In the genomic region with DNA sequence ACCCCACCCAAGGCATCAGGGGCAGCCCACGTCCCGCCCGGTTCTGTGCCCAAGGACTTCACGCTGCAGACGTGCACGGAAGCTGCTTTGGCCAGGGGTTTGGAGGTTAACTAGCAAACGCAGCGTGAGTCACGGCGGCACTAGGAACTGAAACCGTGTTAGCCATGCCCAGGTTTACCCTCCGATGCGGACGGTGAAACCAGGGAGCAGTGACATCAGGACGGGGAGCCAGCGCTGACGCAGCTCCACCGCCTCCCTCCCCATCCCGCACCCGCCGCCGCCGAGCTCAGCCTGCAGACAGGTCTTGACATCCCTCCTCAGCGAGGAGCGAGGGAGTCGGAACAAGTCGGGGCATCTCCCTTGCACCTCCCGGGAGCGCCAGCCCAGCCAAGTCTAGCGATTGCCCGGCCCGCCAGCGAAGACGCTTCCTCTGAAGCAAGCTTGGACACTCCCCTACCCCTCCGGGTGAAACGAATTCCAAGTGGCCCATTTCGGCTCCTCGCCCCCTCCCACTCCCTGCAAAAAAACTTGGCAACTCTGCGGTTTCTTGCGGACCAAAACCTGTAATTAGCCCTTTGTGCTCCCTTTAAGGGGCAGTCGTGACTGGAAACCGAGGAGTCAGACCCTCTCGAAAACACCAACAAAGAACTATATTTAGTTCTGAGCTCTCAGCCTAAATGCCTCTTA, we compare ENCODE assay signal across 8 cellular contexts. TPM values are rescaled to one million over a fixed set of nuclear protein-coding genes. Genes with fewer than 3 reads are reported as not detected.
DNase-seq lines count a peak whose midpoint lies in the region; ATAC-seq, FAIRE-seq and TF ChIP-seq lines count a peak whose summit lies in the region.

No MANE protein-coding gene starts in this region.

- TF ChIP-seq POLR2A in transverse colon (IDR thresholded peaks at IDR 0.05): peak; percentile 76

- intact Hi-C loops in Right ventricle myocardium inferior (cut with DNase I) (loop anchor here (5.0 to 10.0 kb wide), 3 partner anchors 116 to 1157 kb away; no protein-coding TSS in a partner anchor), pancreas (cut with DNase I) (no loop called here), transverse colon (cut with DNase I; ENCODE audit: low total_unique reads) (no loop called here)

- H3K27ac ChIP-seq in HL-60 (replicated peaks) (peak overlapping the region; percentile 75), pancreas (peak overlapping the region; percentile 91 to 97 (median 95)), transverse colon (peak overlapping the region; percentile 91 to 98 (median 98))

- FAIRE-seq in pancreas (lab: Jason Lieb, UNC): no peak

- H3K4me3 ChIP-seq in HL-60 (replicated peaks; ENCODE audit: insufficient read depth, low read length): peak overlapping the region; percentile 90
- peak overlapping the region; percentile 51 to 93 (median 73) for H3K4me3 ChIP-seq in pancreas
- peak overlapping the region; percentile 49 to 96 (median 76) for H3K4me3 ChIP-seq in transverse colon

- TF ChIP-seq CTCF in HL-60 (IDR thresholded peaks at IDR 0.05; ENCODE audit: insufficient read depth, low read length) (no peak), pancreas (IDR thresholded peaks at IDR 0.05) (no peak), transverse colon (IDR thresholded peaks at IDR 0.05) (no peak)

- peak; percentile 36 for ATAC-seq in GM19463 (IDR thresholded peaks at IDR 0.05; ENCODE audit: unreplicated experiment)
- ATAC-seq in activated naive CD4-positive, alpha-beta T cell treated with anti-CD3 and anti-CD28 coated beads, Interleukin-2, amount 50 U/mL, for 72 hours: peak; percentile 46 to 69
- ATAC-seq in Right ventricle myocardium inferior: peak; percentile 23
- ATAC-seq in pancreas: peak; percentile 25 to 49 (median 29)

- H3K4me1 ChIP-seq in pancreas (peaks cover 6 to 12% (median 9%) of the 10 kb centered on the region in 3 donors), transverse colon (peaks cover 2 to 26% (median 21%) of the 10 kb centered on the region in 4 donors)

- H3K27me3 ChIP-seq in HL-60 (ENCODE audit: insufficient read depth, poor library complexity, severe bottlenecking): no peaks in the 10 kb centered on the region
- no peaks in the 10 kb centered on the region for H3K27me3 ChIP-seq in pancreas
- H3K27me3 ChIP-seq in transverse colon: no peaks in the 10 kb centered on the region

- 0 to 1% methylated on average over 38 to 43 of the region's 43 CpGs for WGBS in pancreas, 2 donors
- WGBS in transverse colon (ENCODE audit: low coverage in 1 of 2), 2 donors: 1% methylated on average over 43 of the region's 43 CpGs; no CpG with 5 or more reads in 1 of the 2 donors

- H3K9me3 Mint-ChIP-seq in activated naive CD4-positive, alpha-beta T cell treated with anti-CD3 and anti-CD28 coated beads, Interleukin-2, amount 50 U/mL, for 72 hours: no peaks in the 10 kb centered on the region

- H3K36me3 Mint-ChIP-seq in activated naive CD4-positive, alpha-beta T cell treated with anti-CD3 and anti-CD28 coated beads, Interleukin-2, amount 50 U/mL, for 72 hours: peaks cover 16 to 22% of the 10 kb centered on the region in 2 donors

- no peaks in the 10 kb centered on the region for H3K36me3 ChIP-seq in pancreas
- H3K36me3 ChIP-seq in transverse colon: no peaks in the 10 kb centered on the region

- peak overlapping the region; percentile 95 to 97 for H3K27ac Mint-ChIP-seq in activated naive CD4-positive, alpha-beta T cell treated with anti-CD3 and anti-CD28 coated beads, Interleukin-2, amount 50 U/mL, for 72 hours

- in situ Hi-C loops in SK-MEL-5 (cut with HindIII; ENCODE audit: low pct_unique_long_range_greater_than_20kb, low sequenced_read_pairs) (no loop called here), transverse colon (cut with MboI; ENCODE audit: low pct_ligation_motif_present in 1 of 4, low pct_unique_long_range_greater_than_20kb in 1 of 4, low sequenced_read_pairs in 3 of 4) (loop anchor here in 1 of 4 donors (10.0 kb wide), 1 partner anchor 116 kb away; no protein-coding TSS in a partner anchor)

- TF ChIP-seq EP300 in transverse colon (IDR thresholded peaks at IDR 0.05; ENCODE audit: low read depth): no peak

- H3K9me3 ChIP-seq in pancreas (no peaks in the 10 kb centered on the region), transverse colon (no peaks in the 10 kb centered on the region)

- peak; percentile 20 for DNase-seq in CMK (ENCODE audit: low read depth)
- peak; percentile 70 to 73 for DNase-seq in HL-60 (ENCODE audit: low read depth in 1 of 2, low spot score in 1 of 2)
- DNase-seq in SK-MEL-5 (ENCODE audit: low read depth, low spot score): peak; percentile 77
- peak; percentile 68 to 90 for DNase-seq in activated naive CD4-positive, alpha-beta T cell treated with anti-CD3 and anti-CD28 coated beads, Interleukin-2, amount 50 U/mL, for 72 hours (ENCODE audit: low spot score in 2 of 2)
- peak; percentile 88 for DNase-seq in Right ventricle myocardium inferior (ENCODE audit: missing footprints)
- DNase-seq in pancreas: peak; percentile 65 to 87 (median 76)
- DNase-seq in transverse colon: peak; percentile 86

RNA-seq across cellular contexts. Expression of a gene that starts 1.4 kb away (rescaled TPM):
- total RNA-seq in SK-MEL-5 (2014; rRNA removed; shearing (Covaris generic)): 87.9 and 95.8 TPM in 2 replicates
- polyA plus RNA-seq in SK-MEL-5 (2015; cell fraction: cytosol; rRNA removed): 49.8 and 50.9 TPM in 2 replicates
- 37.9 and 44.5 TPM in 2 replicates for polyA plus RNA-seq in SK-MEL-5 (2015; cell fraction: nucleus; rRNA removed)
- 10 to 100 TPM; 12.4 to 12.7 TPM for total RNA-seq in activated naive CD4-positive, alpha-beta T cell treated with anti-CD3 and anti-CD28 coated beads, Interleukin-2, amount 50 U/mL, for 72 hours
- total RNA-seq in Right ventricle myocardium inferior: 3.3 TPM
- 1 to 10 TPM; 2.1 to 7.9 (median 3.4) TPM for total RNA-seq in pancreas
- polyA plus RNA-seq in pancreas: 1 to 10 TPM; 1.6 to 2.1 TPM
- 10 to 100 TPM in 3 of 4 donors, 1 to 10 TPM in 1; 9.8 to 22.8 (median 11.2) TPM for total RNA-seq in transverse colon

Comparison
In these comparisons a context has a peak if more than half of its experiments do, and no peak if none do; other contexts are left out.
1. Peak in every context shown above with its lines: DNase-seq, ATAC-seq, H3K4me3 ChIP-seq and H3K27ac ChIP-seq.
2. DNase-seq: peak in every context shown above with its lines; median percentile 88 in Right ventricle myocardium inferior; 86 in transverse colon; 79 in activated naive CD4-positive, alpha-beta T cell treated with anti-CD3 and anti-CD28 coated beads, Interleukin-2, amount 50 U/mL, for 72 hours; 77 in SK-MEL-5; 76 in pancreas; 72 in HL-60; 20 in CMK.